Comparison of ENCODE assay signal across 32 cellular contexts in genomic region chr10:73217628-73218027, GRCh38.
"Had no signal": no experiment of that assay in that cellular context is flagged by ENCODE, and none has a peak within 500 bp of the region (broad histone marks: within the 10 kb centered on the region; RNA-seq: fewer than 3 reads in every experiment).

No MANE protein-coding gene starts in this region.

- H3K27ac ChIP-seq: coronary artery, heart right ventricle, left lung, neutrophil, parathyroid adenoma, right atrium auricular region, testis, tibial artery, upper lobe of left lung had no signal

- H3K9ac ChIP-seq: parathyroid adenoma had no signal

- H3K9me3 ChIP-seq: heart right ventricle, left lung, mucosa of descending colon, neutrophil, right atrium auricular region, testis, tibial artery, upper lobe of left lung had no signal

- FAIRE-seq: endometrium, islet of Langerhans had no signal

- H2AFZ ChIP-seq: parathyroid adenoma had no signal

- ATAC-seq: heart right ventricle; left cardiac atrium; left lung; mucosa of descending colon; natural killer cell treated with Interleukin-12 subunit alpha and Interleukin-12 subunit beta and Interleukin-15 and Interleukin-18, amount 100 ng/mL, for 72 hours; sciatic nerve had no signal

- H3K4me3 ChIP-seq: coronary artery, heart right ventricle, left lung, mucosa of descending colon, right atrium auricular region, smooth muscle cell, testis, tibial artery, upper lobe of left lung had no signal

- H3K27me3 ChIP-seq: heart right ventricle, left lung, neutrophil, right atrium auricular region, testis, tibial artery, upper lobe of left lung had no signal

- H3K79me2 ChIP-seq: parathyroid adenoma had no signal

- H3K4me3 Mint-ChIP-seq: mesothelial cell of epicardium; naive B cell; natural killer cell treated with Interleukin-12 subunit alpha and Interleukin-12 subunit beta and Interleukin-15 and Interleukin-18, amount 100 ng/mL, for 72 hours; neural crest cell had no signal

- H3K4me1 Mint-ChIP-seq: neural crest cell had no signal

- H3K4me1 ChIP-seq: heart right ventricle, left lung, parathyroid adenoma, testis, tibial artery, upper lobe of left lung had no signal

- DNase-seq: dermis blood vessel endothelial cell; effector memory CD4-positive, alpha-beta T cell; foreskin melanocyte; glutamatergic neuron; heart right ventricle; hippocampal formation; left cardiac atrium; left lung; mesenchymal stem cell; mucosa of descending colon; naive B cell; stimulated activated CD4-positive, alpha-beta T cell treated with anti-CD3 and anti-CD28 coated beads, Interleukin-12 subunit alpha, Interleukin-12 subunit beta, amount 100 ng/mL, for 4 hours; stimulated activated CD4-positive, alpha-beta T cell treated with anti-CD3 and anti-CD28 coated beads, Interleukin-1b, Interleukin-23, amount 100 ng/mL, for 48 hours; stimulated activated CD4-positive, alpha-beta T cell treated with anti-CD3 and anti-CD28 coated beads, Interleukin-4, amount 100 ng/mL, for 1 hour; stimulated activated CD8-positive, alpha-beta memory T cell treated with anti-CD3 and anti-CD28 coated beads, Interleukin-4, amount 100 ng/mL, for 48 hours; stimulated activated naive CD4-positive, alpha-beta T cell; substantia nigra; testis; tibial artery; upper lobe of left lung had no signal

- H3K9me3 Mint-ChIP-seq: natural killer cell treated with Interleukin-12 subunit alpha and Interleukin-12 subunit beta and Interleukin-15 and Interleukin-18, amount 100 ng/mL, for 72 hours; neural crest cell had no signal

- H3K4me2 ChIP-seq: smooth muscle cell had no signal

- H3K27me3 Mint-ChIP-seq: naive B cell; natural killer cell treated with Interleukin-12 subunit alpha and Interleukin-12 subunit beta and Interleukin-15 and Interleukin-18, amount 100 ng/mL, for 72 hours; progenitor cell of endocrine pancreas had no signal

- H3K27ac Mint-ChIP-seq: mesothelial cell of epicardium; naive B cell; natural killer cell treated with Interleukin-12 subunit alpha and Interleukin-12 subunit beta and Interleukin-15 and Interleukin-18, amount 100 ng/mL, for 72 hours; progenitor cell of endocrine pancreas had no signal
